Comparison of ENCODE assay signal across 25 cellular contexts in the genomic region with DNA sequence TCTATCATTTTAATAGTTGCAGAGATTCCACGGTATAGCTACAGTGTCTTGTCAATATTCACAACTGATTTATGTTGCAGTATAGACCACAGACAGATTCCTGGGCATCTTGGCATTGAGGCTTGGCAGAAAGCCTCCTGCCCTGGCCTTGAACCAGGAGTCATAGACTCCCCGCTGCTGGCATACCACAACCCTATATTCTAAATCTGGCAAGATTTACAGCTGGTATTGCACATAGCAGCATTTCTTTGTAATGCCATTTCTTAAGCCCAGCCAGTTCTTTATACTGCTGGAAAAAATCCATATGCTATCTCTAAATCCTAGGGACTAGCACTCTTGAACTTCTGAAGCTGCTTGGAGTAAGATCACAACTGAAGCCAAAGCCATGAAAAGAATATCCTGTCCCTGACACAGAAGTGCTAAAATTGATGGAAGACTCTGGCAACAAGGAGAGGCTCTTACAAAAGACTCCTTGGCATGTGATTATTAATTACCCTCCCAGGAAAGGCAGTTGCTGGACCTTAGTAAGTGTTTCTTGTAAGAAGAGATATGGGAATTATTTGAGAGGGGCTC.
A peak's percentile ranks its signal among the peaks of the same experiment; 100 is the strongest.
DNase-seq lines count a peak whose midpoint lies in the region.
"Had no signal": no experiment of that assay in that cellular context is flagged by ENCODE, and none has a peak within 500 bp of the region (broad histone marks: within the 10 kb centered on the region; RNA-seq: fewer than 3 reads in every experiment).

No MANE protein-coding gene starts in this region.

- DNase-seq in GM04503 (ENCODE audit: low read depth) (peak; percentile 7), NCI-H226 (peak; percentile 69), brain pericyte (ENCODE audit: low read depth, low spot score) (peak; percentile 0), renal cortical epithelial cell (ENCODE audit: low read depth) (peak; percentile 5), NCI-H2029 (lab: John Stamatoyannopoulos, UW) (no peak), AG08396 (ENCODE audit: low spot score) (no peak), NCI-H1105 treated with DMSO at 0.1 percent for 48 hours (lab: John Stamatoyannopoulos, UW) (no peak)
- DNase-seq in activated CD8-positive, alpha-beta memory T cell treated with anti-CD3 and anti-CD28 coated beads for 24 hours: no peak
- DNase-seq: activated CD4-positive, alpha-beta T cell treated with anti-CD3 and anti-CD28 coated beads for 1 hour; activated CD8-positive, alpha-beta T cell treated with anti-CD3 and anti-CD28 coated beads for 36 hours; anterior cingulate cortex; C1 segment of cervical spinal cord; foreskin keratinocyte; GDM1; heart left ventricle; KG1; kidney; MM.1S; NCI-H1417 treated with DMSO at 0.1 percent for 48 hours; NCI-H2081; NCI-H345; NCI-H82; SIG-M5; stimulated activated CD4-positive, alpha-beta T cell treated with anti-CD3 and anti-CD28 coated beads, Interleukin-4, amount 100 ng/mL, for 24 hours; trophoblast cell had no signal

Comparison
In these comparisons a context has a peak if more than half of its experiments do, and no peak if none do; other contexts are left out.
1. DNase-seq: peak in GM04503 (single experiment), NCI-H226 (single experiment), brain pericyte (single experiment) and renal cortical epithelial cell (single experiment); none in activated CD8-positive, alpha-beta memory T cell treated with anti-CD3 and anti-CD28 coated beads for 24 hours (single experiment), NCI-H2029 (single experiment), AG08396 (single experiment) and NCI-H1105 treated with DMSO at 0.1 percent for 48 hours (single experiment).